In the genomic region with DNA sequence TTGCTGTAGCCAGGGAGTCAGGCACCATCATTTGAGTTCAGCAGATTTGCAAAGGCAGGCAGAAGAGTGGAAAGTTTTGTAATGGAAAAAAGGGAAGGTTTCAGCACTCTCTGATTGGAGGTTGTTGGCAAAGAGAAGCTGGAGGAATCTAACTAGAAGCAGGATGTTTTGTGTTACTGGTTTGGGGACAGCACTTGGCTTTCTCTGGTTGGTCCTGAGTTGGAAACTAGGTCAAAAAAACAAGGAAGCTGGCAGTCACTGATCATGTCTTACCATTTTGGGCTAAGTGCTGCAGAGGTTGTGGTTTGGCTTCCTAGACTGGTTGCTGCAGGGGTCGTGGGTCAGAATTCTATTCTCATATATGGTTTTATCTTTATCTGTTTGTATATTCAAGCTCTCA, we compare ENCODE assay signal across 14 cellular contexts.
A peak's percentile ranks its signal among the peaks of the same experiment; 100 is the strongest.
DNase-seq lines count a peak whose midpoint lies in the region; ATAC-seq, FAIRE-seq and TF ChIP-seq lines count a peak whose summit lies in the region.
"Had no signal": no experiment of that assay in that cellular context is flagged by ENCODE, and none has a peak within 500 bp of the region (broad histone marks: within the 10 kb centered on the region; RNA-seq: fewer than 3 reads in every experiment).

No MANE protein-coding gene starts in this region.

- H4K8ac ChIP-seq in H9 (replicated peaks; ENCODE audit: insufficient read length, low read depth, low read length): no peak overlapping the region

- no peak overlapping the region for H2BK20ac ChIP-seq in H9 (ENCODE audit: low read depth, low read length, poor library complexity, severe bottlenecking)

- H3K79me2 ChIP-seq in astrocyte (ENCODE audit: insufficient read depth, low read length): no peaks in the 10 kb centered on the region
- no peaks in the 10 kb centered on the region for H3K79me2 ChIP-seq in H9 (ENCODE audit: insufficient read depth, low read length)

- H3K27me3 ChIP-seq in astrocyte (ENCODE audit: insufficient read depth, low read length): no peaks in the 10 kb centered on the region
- no peaks in the 10 kb centered on the region for H3K27me3 ChIP-seq in H9 (ENCODE audit: insufficient read depth, low read length)

- H4K5ac ChIP-seq in H9 (ENCODE audit: insufficient read length, low read depth, low read length): no peak overlapping the region

- no peak overlapping the region for H3K18ac ChIP-seq in H9 (ENCODE audit: insufficient read length, low read depth, low read length)

- H2AK5ac ChIP-seq in H9 (ENCODE audit: insufficient read length, low read length): no peak overlapping the region

- TF ChIP-seq CTCF in astrocyte (IDR thresholded peaks at IDR 0.05; ENCODE audit: insufficient read depth, low read depth, low read length) (no peak), H9 (conservative IDR thresholded peaks at IDR 0.05) (no peak)

- peaks cover 2% of the 10 kb centered on the region for H3K9me3 Mint-ChIP-seq in astrocyte (ENCODE audit: unreplicated experiment)
- no peaks in the 10 kb centered on the region for H3K9me3 Mint-ChIP-seq in H9
- H3K9me3 Mint-ChIP-seq: brain, nephron had no signal

- no peak overlapping the region for H2BK5ac ChIP-seq in H9 (ENCODE audit: insufficient read length, low read length)

- H3K36me3 ChIP-seq in astrocyte (ENCODE audit: insufficient read depth, low read length): no peaks in the 10 kb centered on the region

- H3K4me1 ChIP-seq in astrocyte (ENCODE audit: insufficient read depth, low read length): peaks cover 30% of the 10 kb centered on the region
- no peaks in the 10 kb centered on the region for H3K4me1 ChIP-seq in H9 (ENCODE audit: insufficient read depth, low read length)

- intact Hi-C loops in sciatic nerve (cut with DNase I): no loop called here

- no peaks in the 10 kb centered on the region for H3K36me3 Mint-ChIP-seq in astrocyte (ENCODE audit: low read depth, unreplicated experiment)
- H3K36me3 Mint-ChIP-seq in H9 (ENCODE audit: insufficient read depth in 1 of 3, low read depth in 3 of 3): no peaks in the 10 kb centered on the region
- H3K36me3 Mint-ChIP-seq: brain, CD14-positive monocyte had no signal

- H3K79me1 ChIP-seq in H9 (ENCODE audit: insufficient read depth, low read depth, low read length, poor library complexity, severe bottlenecking): no peaks in the 10 kb centered on the region

- H3K27me3 Mint-ChIP-seq in astrocyte (ENCODE audit: low read depth, unreplicated experiment) (no peaks in the 10 kb centered on the region), H9 (ENCODE audit: low read depth) (peaks cover 7% of the 10 kb centered on the region)
- H3K27me3 Mint-ChIP-seq: brain had no signal

- no peak overlapping the region for H3K23ac ChIP-seq in H9 (ENCODE audit: insufficient read length, low read depth, low read length)

- H2BK120ac ChIP-seq in H9 (ENCODE audit: low read depth, low read length, poor library complexity, severe bottlenecking): no peak overlapping the region

- WGBS in H9 (ENCODE audit: extremely low coverage, insufficient read length, low lambda C conversion rate): no CpG with 5 or more reads among the region's 1 CpG

- H3K4me3 Mint-ChIP-seq in astrocyte (ENCODE audit: unreplicated experiment): no peak overlapping the region
- H3K4me3 Mint-ChIP-seq in H9: no peak overlapping the region
- H3K4me3 Mint-ChIP-seq: brain, CD14-positive monocyte, nephron had no signal

- no peak overlapping the region for H3K4me3 ChIP-seq in astrocyte (ENCODE audit: insufficient read depth, low read depth, low read length)

- no peak overlapping the region for H3K14ac ChIP-seq in H9 (ENCODE audit: insufficient read depth, low read length)

- H2BK12ac ChIP-seq in H9 (ENCODE audit: insufficient read length, low read depth, low read length): no peak overlapping the region

- H3K4ac ChIP-seq in H9 (ENCODE audit: low read depth, low read length): no peak overlapping the region

- in situ Hi-C loops in Caki2 (cut with HindIII; ENCODE audit: low pct_unique_long_range_greater_than_20kb, low sequenced_read_pairs): no loop called here

- no peak overlapping the region for H2BK15ac ChIP-seq in H9 (ENCODE audit: low read depth, low read length)

- H3K4me2 ChIP-seq in astrocyte (ENCODE audit: low read length): peak overlapping the region; percentile 73
- H3K4me2 ChIP-seq in H9 (ENCODE audit: insufficient read depth, insufficient read length, low read length): no peak overlapping the region

- H3K27ac ChIP-seq in astrocyte (ENCODE audit: low read depth, low read length) (peak overlapping the region; percentile 20), H9 (ENCODE audit: insufficient read length, low read depth, low read length) (no peak overlapping the region)

- H4K91ac ChIP-seq in H9 (ENCODE audit: insufficient read length, low read depth, low read length): no peak overlapping the region

- H3K4me1 Mint-ChIP-seq in astrocyte (ENCODE audit: low read depth, unreplicated experiment) (peaks cover 25% of the 10 kb centered on the region), H9 (peaks cover 6 to 8% of the 10 kb centered on the region in 2 experiments; a peak in 3 of 4 replicates)
- H3K4me1 Mint-ChIP-seq: brain, CD14-positive monocyte, nephron had no signal

- H2AFZ ChIP-seq in astrocyte (ENCODE audit: low read depth, low read length): peak overlapping the region; percentile 48
- H2AFZ ChIP-seq in H9 (ENCODE audit: low read length): no peak overlapping the region

- peak; percentile 34 for DNase-seq in Caki2 (ENCODE audit: low read depth)
- DNase-seq in astrocyte (ENCODE audit: low read depth): peak; percentile 84
- DNase-seq in globus pallidus (ENCODE audit: low spot score): peak; percentile 4
- no peak for DNase-seq in sciatic nerve (ENCODE audit: low spot score)
- DNase-seq in H9: no peak
- no peak for DNase-seq in germinal center (ENCODE audit: low spot score)
- DNase-seq in cortex of kidney (lab: John Stamatoyannopoulos, UW): no peak
- DNase-seq: activated T-cell treated with anti-CD3 and anti-CD28 coated beads, Interleukin-2, amount 50 U/mL, for 1 hour; GF-D8 had no signal

- ATAC-seq in sciatic nerve: peak; percentile 87
- no peak for ATAC-seq in HG02973 (IDR thresholded peaks at IDR 0.05; ENCODE audit: unreplicated experiment)

- H3T11ph ChIP-seq in H9 (ENCODE audit: low read length): no peak overlapping the region

- no peaks in the 10 kb centered on the region for H3K23me2 ChIP-seq in H9 (ENCODE audit: insufficient read length, low read depth, low read length, poor library complexity, severe bottlenecking)

- H4K20me1 ChIP-seq in astrocyte (ENCODE audit: insufficient read depth, low read length): no peaks in the 10 kb centered on the region
- no peaks in the 10 kb centered on the region for H4K20me1 ChIP-seq in H9 (ENCODE audit: control insufficient read depth, insufficient read depth, insufficient read length)

- H3K56ac ChIP-seq in H9 (ENCODE audit: insufficient read length, low read depth, low read length): no peak overlapping the region

- no peak overlapping the region for H3K27ac Mint-ChIP-seq in astrocyte (ENCODE audit: unreplicated experiment)
- no peak overlapping the region; a peak in 1 of 7 replicates for H3K27ac Mint-ChIP-seq in H9
- H3K27ac Mint-ChIP-seq: CD14-positive monocyte, nephron had no signal

- peak; percentile 50 for FAIRE-seq in astrocyte (lab: Jason Lieb, UNC)
- FAIRE-seq: islet of Langerhans had no signal

- H3K9me3 ChIP-seq in astrocyte (ENCODE audit: insufficient read depth, low read depth, low read length): no peaks in the 10 kb centered on the region
- no peaks in the 10 kb centered on the region for H3K9me3 ChIP-seq in H9 (ENCODE audit: control insufficient read depth, low read depth, low read length)

- H3K9ac ChIP-seq in astrocyte (ENCODE audit: low read length) (no peak overlapping the region), H9 (ENCODE audit: extremely low read depth, insufficient read length, low read length) (no peak overlapping the region)

Comparison
In these comparisons a context has a peak if more than half of its experiments do, and no peak if none do; other contexts are left out.
1. DNase-seq: peak in Caki2 (single experiment), astrocyte (single experiment) and globus pallidus (single experiment); none in sciatic nerve (single experiment), H9 (single experiment), germinal center (single experiment) and cortex of kidney (single experiment).